ENCODE assay signal across 20 cellular contexts in the genomic region with DNA sequence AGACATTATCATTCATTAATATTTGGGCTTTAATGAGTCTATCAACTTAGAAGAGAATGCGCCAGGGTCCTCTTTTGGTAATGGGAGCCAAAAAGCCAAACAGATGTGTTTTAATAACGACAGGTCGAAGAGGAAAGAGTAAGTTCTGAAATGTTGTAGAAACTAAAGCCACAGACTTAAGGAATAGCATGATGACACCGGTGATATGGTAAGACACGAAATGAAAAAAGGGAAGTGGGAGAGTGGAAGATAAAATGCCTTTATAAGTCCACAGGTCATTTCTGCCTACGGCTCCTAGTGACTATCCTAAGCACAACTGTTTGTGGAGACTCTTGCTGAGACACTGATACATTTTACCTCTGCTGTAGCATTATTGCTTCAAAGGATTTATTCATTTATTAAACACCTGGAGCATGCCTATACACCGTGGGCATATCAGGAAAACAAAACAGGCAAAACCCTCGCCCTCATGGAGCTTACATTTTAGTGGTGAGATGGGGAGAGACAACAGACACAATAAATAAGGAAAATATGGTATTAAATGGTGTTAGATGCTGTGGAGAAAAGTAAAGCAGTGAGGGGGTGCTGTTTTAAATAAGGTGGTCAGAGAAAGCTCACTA. TPM values are rescaled to one million over a fixed set of nuclear protein-coding genes. Genes with fewer than 3 reads are reported as not detected.
DNase-seq lines count a peak whose midpoint lies in the region; ATAC-seq and TF ChIP-seq lines count a peak whose summit lies in the region.
"Had no signal": no experiment of that assay in that cellular context is flagged by ENCODE, and none has a peak within 500 bp of the region (broad histone marks: within the 10 kb centered on the region; RNA-seq: fewer than 3 reads in every experiment).

No MANE protein-coding gene starts in this region.

- H3K36me3 ChIP-seq in KMS-11 (ENCODE audit: insufficient read depth), result no peaks in the 10 kb centered on the region
- no peaks in the 10 kb centered on the region for H3K36me3 ChIP-seq in naive thymus-derived CD4-positive, alpha-beta T cell (ENCODE audit: control insufficient read depth in 2 of 3, insufficient read depth in 3 of 3, low read length in 3 of 3)
- H3K36me3 ChIP-seq: vagina had no signal

- peak overlapping the region; percentile 64 for H3K4me2 ChIP-seq in KMS-11
- H3K4me2 ChIP-seq: smooth muscle cell had no signal

- POLR2A ChIA-PET in naive thymus-derived CD4-positive, alpha-beta T cell (lab: Charles Lee), result interaction anchor here (0.7 to 3.0 kb wide), 4 partner anchors 8 to 23 kb away, joined by 3 to 20 read pairs (median 6); no protein-coding TSS in a partner anchor

- CTCF ChIA-PET in naive thymus-derived CD4-positive, alpha-beta T cell (lab: Charles Lee), result no interaction called here

- ATAC-seq in naive thymus-derived CD4-positive, alpha-beta T cell, result peak; percentile 25
- ATAC-seq: Right ventricle myocardium inferior; stimulated activated naive CD8-positive, alpha-beta T cell treated with anti-CD3 and anti-CD28 coated beads, Interleukin-15, amount 100 ng/mL, for 72 hours had no signal

- H3K9me3 Mint-ChIP-seq in naive thymus-derived CD4-positive, alpha-beta T cell, result peaks cover 0 to 2% (median 0%) of the 10 kb centered on the region in 11 donors
- H3K9me3 Mint-ChIP-seq: activated CD4-positive, alpha-beta memory T cell treated with anti-CD3 and anti-CD28 coated beads for 36 hours; stimulated activated naive CD8-positive, alpha-beta T cell treated with anti-CD3 and anti-CD28 coated beads, Interleukin-15, amount 100 ng/mL, for 72 hours; T-helper 2 cell treated with Interferon-gamma antibody and Interleukin-4, amounts not matched to agents 5 μg/mL and 100 μg/mL, for 36 hours had no signal

- no peaks in the 10 kb centered on the region for H3K27me3 ChIP-seq in KMS-11 (ENCODE audit: insufficient read depth, low read depth)
- H3K27me3 ChIP-seq in naive thymus-derived CD4-positive, alpha-beta T cell (ENCODE audit: control insufficient read depth in 2 of 2, insufficient read depth in 2 of 2, low read length in 2 of 2), result no peaks in the 10 kb centered on the region
- H3K27me3 ChIP-seq: vagina had no signal

- peak; percentile 95 for DNase-seq in GF-D8 (lab: John Stamatoyannopoulos, UW)
- DNase-seq in SKM-1 treated with dmso at 0.1 percent for 144 hours (lab: John Stamatoyannopoulos, UW; ENCODE audit: unreplicated experiment), result peak; percentile 95
- DNase-seq in naive thymus-derived CD4-positive, alpha-beta T cell, result no peak
- DNase-seq in activated CD4-positive, CD25-positive, alpha-beta regulatory T cell treated with anti-CD3 and anti-CD28 coated beads, Interleukin-2, amount 50 U/mL, for 72 hours, result no peak
- DNase-seq in DMS53 (lab: John Stamatoyannopoulos, UW), result no peak
- no peak for DNase-seq in activated naive CD4-positive, alpha-beta T cell (lab: John Stamatoyannopoulos, UW)
- DNase-seq in T-helper 2 cell, result no peak
- DNase-seq: activated CD4-positive, alpha-beta memory T cell treated with anti-CD3 and anti-CD28 coated beads for 36 hours; amniotic stem cell; cerebellar nuclear complex; GM23248; NCI-H1092; NCI-H2107; NCI-H774; stimulated activated naive CD8-positive, alpha-beta T cell treated with anti-CD3 and anti-CD28 coated beads, Interleukin-15, amount 100 ng/mL, for 72 hours had no signal

- no peaks in the 10 kb centered on the region for H4K20me1 ChIP-seq in KMS-11 (ENCODE audit: insufficient read depth)

- H3K4me1 Mint-ChIP-seq in naive thymus-derived CD4-positive, alpha-beta T cell, result peaks cover 21 to 69% (median 56%) of the 10 kb centered on the region in 7 donors

- H3K79me2 ChIP-seq in KMS-11 (ENCODE audit: insufficient read depth, low read depth), result no peaks in the 10 kb centered on the region

- H3K27ac ChIP-seq in KMS-11, result peak overlapping the region; percentile 99
- no peak overlapping the region for H3K27ac ChIP-seq in naive thymus-derived CD4-positive, alpha-beta T cell (ENCODE audit: low read depth, low read length)
- H3K27ac ChIP-seq: GM23248, vagina had no signal

- no peak overlapping the region for H3K4me3 ChIP-seq in KMS-11 (IDR thresholded peaks at IDR 0.05; ENCODE audit: insufficient read depth, low read depth, low read length)
- H3K4me3 ChIP-seq in naive thymus-derived CD4-positive, alpha-beta T cell (ENCODE audit: low read length), result no peak overlapping the region
- H3K4me3 ChIP-seq: GM23248, smooth muscle cell, vagina had no signal

- TF ChIP-seq CTCF in KMS-11 (conservative IDR thresholded peaks at IDR 0.05; ENCODE audit: low read depth, low read length), result no peak

- H3K36me3 Mint-ChIP-seq in naive thymus-derived CD4-positive, alpha-beta T cell, result peaks cover 0 to 3% (median 0%) of the 10 kb centered on the region in 5 donors
- H3K36me3 Mint-ChIP-seq: activated CD4-positive, alpha-beta memory T cell treated with anti-CD3 and anti-CD28 coated beads for 36 hours had no signal

- peak overlapping the region in 5 of 9 donors; percentile 6 to 85 (median 60) for H3K27ac Mint-ChIP-seq in naive thymus-derived CD4-positive, alpha-beta T cell
- H3K27ac Mint-ChIP-seq: activated CD4-positive, alpha-beta memory T cell treated with anti-CD3 and anti-CD28 coated beads for 36 hours; stimulated activated naive CD8-positive, alpha-beta T cell treated with anti-CD3 and anti-CD28 coated beads, Interleukin-15, amount 100 ng/mL, for 72 hours; T-helper 2 cell treated with Interferon-gamma antibody and Interleukin-4, amounts not matched to agents 5 μg/mL and 100 μg/mL, for 36 hours had no signal

- H3K4me3 Mint-ChIP-seq in naive thymus-derived CD4-positive, alpha-beta T cell, result no peak overlapping the region
- H3K4me3 Mint-ChIP-seq: activated CD4-positive, alpha-beta memory T cell treated with anti-CD3 and anti-CD28 coated beads for 36 hours; stimulated activated naive CD8-positive, alpha-beta T cell treated with anti-CD3 and anti-CD28 coated beads, Interleukin-15, amount 100 ng/mL, for 72 hours; T-helper 2 cell treated with Interferon-gamma antibody and Interleukin-4, amounts not matched to agents 5 μg/mL and 100 μg/mL, for 36 hours had no signal

- no peaks in the 10 kb centered on the region for H3K9me3 ChIP-seq in naive thymus-derived CD4-positive, alpha-beta T cell (ENCODE audit: control insufficient read depth in 2 of 3, low read length in 3 of 3)
- H3K9me3 ChIP-seq: vagina had no signal

- H3K27me3 Mint-ChIP-seq in naive thymus-derived CD4-positive, alpha-beta T cell, result peaks cover 0 to 23% (median 0%) of the 10 kb centered on the region in 5 donors
- H3K27me3 Mint-ChIP-seq: activated CD4-positive, alpha-beta memory T cell treated with anti-CD3 and anti-CD28 coated beads for 36 hours; stimulated activated naive CD8-positive, alpha-beta T cell treated with anti-CD3 and anti-CD28 coated beads, Interleukin-15, amount 100 ng/mL, for 72 hours had no signal

- no peak overlapping the region for H3K9ac ChIP-seq in KMS-11
- H3K9ac ChIP-seq: GM23248 had no signal

- H3K4me1 ChIP-seq in KMS-11 (ENCODE audit: low read depth, poor library complexity, severe bottlenecking), result peaks cover 56% of the 10 kb centered on the region
- peaks cover 16 to 30% of the 10 kb centered on the region in 2 donors for H3K4me1 ChIP-seq in naive thymus-derived CD4-positive, alpha-beta T cell (ENCODE audit: control insufficient read depth in 2 of 2, insufficient read depth in 2 of 2, low read length in 2 of 2)
- H3K4me1 ChIP-seq: vagina had no signal

- no peak overlapping the region for H2AFZ ChIP-seq in KMS-11 (ENCODE audit: low read depth)
- H2AFZ ChIP-seq: GM23248 had no signal

- intact Hi-C loops in naive thymus-derived CD4-positive, alpha-beta T cell (cut with micrococcal nuclease), result no loop called here

RNA-seq across cellular contexts. Expression of gene CD47, which starts 11.7 kb away (rescaled TPM):
- 100 to 1,000 TPM; 130 to 232 (median 136) TPM for total RNA-seq in naive thymus-derived CD4-positive, alpha-beta T cell
- 100 to 1,000 TPM; 171 to 186 TPM for polyA plus RNA-seq in naive thymus-derived CD4-positive, alpha-beta T cell

Comparison
In these comparisons a context has a peak if more than half of its experiments do, and no peak if none do; other contexts are left out.
1. DNase-seq: peak in GF-D8 (single experiment) and SKM-1 treated with dmso at 0.1 percent for 144 hours (single experiment); none in naive thymus-derived CD4-positive, alpha-beta T cell (0 of 9), activated CD4-positive, CD25-positive, alpha-beta regulatory T cell treated with anti-CD3 and anti-CD28 coated beads, Interleukin-2, amount 50 U/mL, for 72 hours (single experiment), DMS53 (single experiment), activated naive CD4-positive, alpha-beta T cell (0 of 4) and T-helper 2 cell (0 of 5).